ENCODE assay signal across 20 cellular contexts in the genomic region with DNA sequence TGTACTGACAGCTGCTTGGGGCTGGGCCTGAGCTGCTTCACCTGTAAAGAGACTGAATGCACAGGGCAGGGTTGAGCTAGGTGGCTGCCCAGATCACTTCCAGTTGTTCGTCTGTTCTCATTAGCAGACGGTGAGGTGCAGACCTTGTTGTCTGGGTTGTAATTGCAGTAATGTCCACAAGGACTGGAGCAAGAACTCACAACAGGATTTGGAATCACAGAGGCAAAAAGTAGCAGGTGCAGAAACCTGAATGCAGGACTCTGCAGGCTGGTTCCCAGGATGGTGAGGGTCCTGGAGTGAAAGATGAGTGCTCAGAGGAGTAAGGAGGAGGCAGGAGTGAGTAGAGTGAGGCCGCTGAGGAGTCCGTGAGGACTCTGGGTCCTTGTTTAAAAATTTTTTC. TPM values are rescaled to one million over a fixed set of nuclear protein-coding genes. Genes with fewer than 3 reads are reported as not detected.
A peak's percentile ranks its signal among the peaks of the same experiment; 100 is the strongest.
DNase-seq lines count a peak whose midpoint lies in the region; ATAC-seq and TF ChIP-seq lines count a peak whose summit lies in the region.
"Had no signal": no experiment of that assay in that cellular context is flagged by ENCODE, and none has a peak within 500 bp of the region (broad histone marks: within the 10 kb centered on the region; RNA-seq: fewer than 3 reads in every experiment).

No MANE protein-coding gene starts in this region.

- H3K27me3 ChIP-seq in CD4-positive, alpha-beta T cell (ENCODE audit: control insufficient read depth, insufficient read depth, low read length), result no peaks in the 10 kb centered on the region
- no peaks in the 10 kb centered on the region for H3K27me3 ChIP-seq in CD8-positive, alpha-beta T cell (ENCODE audit: insufficient read depth, low read length)
- H3K27me3 ChIP-seq: upper lobe of right lung had no signal

- H3K27me3 Mint-ChIP-seq in CD4-positive, alpha-beta T cell, result no peaks in the 10 kb centered on the region
- H3K27me3 Mint-ChIP-seq in CD8-positive, alpha-beta T cell (ENCODE audit: low read depth), result no peaks in the 10 kb centered on the region
- H3K27me3 Mint-ChIP-seq in activated CD8-positive, alpha-beta T cell treated with anti-CD3 and anti-CD28 coated beads for 36 hours, result no peaks in the 10 kb centered on the region
- peaks cover 14% of the 10 kb centered on the region for H3K27me3 Mint-ChIP-seq in endothelial cell (ENCODE audit: unreplicated experiment)
- H3K27me3 Mint-ChIP-seq: activated B cell treated with CpG ODN at 0.5 μM for 24 hours, progenitor cell of endocrine pancreas had no signal

- no peaks in the 10 kb centered on the region for H3K9me3 ChIP-seq in CD4-positive, alpha-beta T cell (ENCODE audit: control insufficient read depth, low read length)
- H3K9me3 ChIP-seq in CD8-positive, alpha-beta T cell (ENCODE audit: low read length), result no peaks in the 10 kb centered on the region
- H3K9me3 ChIP-seq: upper lobe of right lung had no signal

- no peak overlapping the region for H3K4me3 Mint-ChIP-seq in CD4-positive, alpha-beta T cell
- H3K4me3 Mint-ChIP-seq in CD8-positive, alpha-beta T cell, result no peak overlapping the region
- peak overlapping the region; percentile 99 for H3K4me3 Mint-ChIP-seq in activated CD8-positive, alpha-beta T cell treated with anti-CD3 and anti-CD28 coated beads for 36 hours
- no peak overlapping the region for H3K4me3 Mint-ChIP-seq in endothelial cell (ENCODE audit: unreplicated experiment)
- H3K4me3 Mint-ChIP-seq: activated B cell treated with CpG ODN at 0.5 μM for 24 hours had no signal

- H3K36me3 ChIP-seq in CD8-positive, alpha-beta T cell (ENCODE audit: insufficient read depth, low read length), result peaks cover 57% of the 10 kb centered on the region

- no peak for TF ChIP-seq CTCF in CD4-positive, alpha-beta T cell (IDR thresholded peaks at IDR 0.05)
- TF ChIP-seq CTCF in CD8-positive, alpha-beta T cell (IDR thresholded peaks at IDR 0.05), result no peak
- no peak for TF ChIP-seq CTCF in activated CD8-positive, alpha-beta T cell treated with anti-CD3 and anti-CD28 coated beads for 36 hours (IDR thresholded peaks at IDR 0.05)
- TF ChIP-seq CTCF in endothelial cell (IDR thresholded peaks at IDR 0.05; ENCODE audit: unreplicated experiment), result peak; percentile 23

- CTCF ChIA-PET in CD4-positive, alpha-beta T cell (lab: Charles Lee), result no interaction called here
- CTCF ChIA-PET in CD8-positive, alpha-beta T cell (lab: Charles Lee), result interaction anchor here (0.7 to 1.2 kb wide), 2 partner anchors 288 to 462 kb away, joined by 3 read pairs; no protein-coding TSS in a partner anchor
- CTCF ChIA-PET in activated CD8-positive, alpha-beta T cell treated with anti-CD3 and anti-CD28 coated beads for 36 hours (lab: Charles Lee), result interaction anchor here (3.5 kb wide), 1 partner anchor 10 kb away, joined by 12 read pairs; the partner anchor contains the start of gene ZSCAN25

- ATAC-seq in CD4-positive, alpha-beta T cell (ENCODE audit: poor library complexity), result no peak
- no peak for ATAC-seq in CD8-positive, alpha-beta T cell
- ATAC-seq in activated CD8-positive, alpha-beta T cell treated with anti-CD3 and anti-CD28 coated beads for 36 hours, result no peak
- ATAC-seq: esophagus mucosa, upper lobe of right lung had no signal

- peaks cover 36% of the 10 kb centered on the region for H3K4me1 ChIP-seq in CD8-positive, alpha-beta T cell (ENCODE audit: insufficient read depth, low read length)
- H3K4me1 ChIP-seq: upper lobe of right lung had no signal

- H3K9me3 Mint-ChIP-seq in CD4-positive, alpha-beta T cell, result no peaks in the 10 kb centered on the region
- no peaks in the 10 kb centered on the region for H3K9me3 Mint-ChIP-seq in CD8-positive, alpha-beta T cell
- H3K9me3 Mint-ChIP-seq in activated CD8-positive, alpha-beta T cell treated with anti-CD3 and anti-CD28 coated beads for 36 hours, result no peaks in the 10 kb centered on the region
- no peaks in the 10 kb centered on the region for H3K9me3 Mint-ChIP-seq in endothelial cell (ENCODE audit: unreplicated experiment)
- H3K9me3 Mint-ChIP-seq: activated B cell treated with CpG ODN at 0.5 μM for 24 hours had no signal

- H3K4me3 ChIP-seq in CD8-positive, alpha-beta T cell (ENCODE audit: low read depth, low read length), result no peak overlapping the region
- H3K4me3 ChIP-seq: upper lobe of right lung had no signal

- POLR2A ChIA-PET in CD4-positive, alpha-beta T cell (lab: Charles Lee), result interaction anchor here (1.9 to 3.1 kb wide), 3 partner anchors 7 to 68 kb away, joined by 5 to 44 read pairs (median 21); partner anchors contain the start of genes ZNF655 and ZSCAN25
- POLR2A ChIA-PET in CD8-positive, alpha-beta T cell (lab: Charles Lee), result interaction anchor here (2.6 kb wide), 1 partner anchor 67 kb away, joined by 35 read pairs; the partner anchor contains the start of gene ZNF655
- POLR2A ChIA-PET in activated CD8-positive, alpha-beta T cell treated with anti-CD3 and anti-CD28 coated beads for 36 hours (lab: Charles Lee), result interaction anchor here (2.5 kb wide), 1 partner anchor 67 kb away, joined by 19 read pairs; the partner anchor contains the start of gene ZNF655

- H3K4me1 Mint-ChIP-seq in CD4-positive, alpha-beta T cell (ENCODE audit: low read depth), result peaks cover 49% of the 10 kb centered on the region
- peaks cover 58% of the 10 kb centered on the region for H3K4me1 Mint-ChIP-seq in CD8-positive, alpha-beta T cell (ENCODE audit: low read depth)
- peaks cover 85% of the 10 kb centered on the region for H3K4me1 Mint-ChIP-seq in activated CD8-positive, alpha-beta T cell treated with anti-CD3 and anti-CD28 coated beads for 36 hours (ENCODE audit: low read depth)
- peaks cover 37% of the 10 kb centered on the region for H3K4me1 Mint-ChIP-seq in endothelial cell (ENCODE audit: unreplicated experiment)
- H3K4me1 Mint-ChIP-seq: activated B cell treated with CpG ODN at 0.5 μM for 24 hours had no signal

- H3K27ac Mint-ChIP-seq in CD4-positive, alpha-beta T cell, result peak overlapping the region; percentile 92
- H3K27ac Mint-ChIP-seq in CD8-positive, alpha-beta T cell, result peak overlapping the region; percentile 99
- H3K27ac Mint-ChIP-seq in activated CD8-positive, alpha-beta T cell treated with anti-CD3 and anti-CD28 coated beads for 36 hours, result peak overlapping the region; percentile 100
- no peak overlapping the region for H3K27ac Mint-ChIP-seq in endothelial cell (ENCODE audit: unreplicated experiment)
- H3K27ac Mint-ChIP-seq: activated B cell treated with CpG ODN at 0.5 μM for 24 hours, progenitor cell of endocrine pancreas had no signal

- intact Hi-C loops in CD4-positive, alpha-beta T cell (cut with DNase I, micrococcal nuclease), result loop anchor here in 1 of 2 experiments (10.0 kb wide), 1 partner anchor 481 kb away; the partner anchor contains the start of gene SMURF1
- intact Hi-C loops in CD8-positive, alpha-beta T cell (cut with DNase I, micrococcal nuclease), result loop anchor here (2.0 to 10.0 kb wide), 3 partner anchors 45 to 289 kb away; partner anchors contain the start of genes TRIM4 (in 1 of the 2) and ZNF655 (in 1 of the 2)
- intact Hi-C loops in activated CD8-positive, alpha-beta T cell treated with anti-CD3 and anti-CD28 coated beads for 36 hours (cut with micrococcal nuclease), result no loop called here

- H3K36me3 Mint-ChIP-seq in CD4-positive, alpha-beta T cell (ENCODE audit: low read depth), result peaks cover 96% of the 10 kb centered on the region
- peaks cover 90% of the 10 kb centered on the region for H3K36me3 Mint-ChIP-seq in CD8-positive, alpha-beta T cell
- H3K36me3 Mint-ChIP-seq in activated CD8-positive, alpha-beta T cell treated with anti-CD3 and anti-CD28 coated beads for 36 hours (ENCODE audit: low read depth), result peaks cover 91% of the 10 kb centered on the region
- H3K36me3 Mint-ChIP-seq in endothelial cell (ENCODE audit: low read depth, unreplicated experiment), result peaks cover 78% of the 10 kb centered on the region

- DNase-seq in CD4-positive, alpha-beta T cell, result no peak
- DNase-seq in CD8-positive, alpha-beta T cell, result no peak
- DNase-seq in activated CD8-positive, alpha-beta T cell treated with anti-CD3 and anti-CD28 coated beads for 36 hours, result no peak
- DNase-seq in endothelial cell (ENCODE audit: low spot score) (no peak), globus pallidus (ENCODE audit: low spot score) (no peak), COLO829 (ENCODE audit: low spot score) (no peak), C1 segment of cervical spinal cord (lab: John Stamatoyannopoulos, UW) (no peak)
- DNase-seq: activated B cell treated with CpG ODN at 0.5 μM for 24 hours; amygdala; GOT3; NCI-H1436; NCI-H748 treated with DMSO at 0.1 percent for 48 hours; SIG-M5; stimulated activated CD4-positive, alpha-beta T cell treated with anti-CD3 and anti-CD28 coated beads, Interleukin-2, amount 100 ng/mL, for 24 hours; upper lobe of right lung had no signal

- no peak overlapping the region for H3K27ac ChIP-seq in CD4-positive, alpha-beta T cell (ENCODE audit: low read depth, low read length)
- no peak overlapping the region for H3K27ac ChIP-seq in CD8-positive, alpha-beta T cell (ENCODE audit: low read depth, low read length)
- H3K27ac ChIP-seq: upper lobe of right lung had no signal

RNA-seq across cellular contexts. Expression of gene ZSCAN25, which starts 9.2 kb away (rescaled TPM):
- 10 to 100 TPM; 41.5 to 44.2 TPM for total RNA-seq in CD4-positive, alpha-beta T cell
- 10 to 100 TPM; 54.1 to 54.7 TPM for total RNA-seq in CD8-positive, alpha-beta T cell
- 10 to 100 TPM; 31.8 to 35.8 TPM for total RNA-seq in activated CD8-positive, alpha-beta T cell treated with anti-CD3 and anti-CD28 coated beads for 36 hours
- total RNA-seq in endothelial cell (ENCODE audit: unreplicated experiment), result 23.8 TPM

RNA-seq across cellular contexts. Expression of gene TMEM225B, which starts 27.9 kb away (rescaled TPM):
- total RNA-seq in CD4-positive, alpha-beta T cell, result 1 to 10 TPM; 1.0 TPM
- total RNA-seq in CD8-positive, alpha-beta T cell, result 1 to 10 TPM in 1 of 2 experiments, under 1 TPM in 1; 0.94 to 2.1 TPM
- total RNA-seq in activated CD8-positive, alpha-beta T cell treated with anti-CD3 and anti-CD28 coated beads for 36 hours, result 1 to 10 TPM in 1 of 2 experiments, under 1 TPM in 1; 0.92 to 2.2 TPM
- total RNA-seq in endothelial cell (ENCODE audit: unreplicated experiment), result 0.46 TPM
- total RNA-seq: cardiac septum, glomerular endothelial cell had no signal

RNA-seq across cellular contexts. Expression of gene CYP3A5, which starts 53.8 kb away (rescaled TPM):
- total RNA-seq in CD4-positive, alpha-beta T cell, result not detected
- not detected for total RNA-seq in CD8-positive, alpha-beta T cell
- not detected for total RNA-seq in activated CD8-positive, alpha-beta T cell treated with anti-CD3 and anti-CD28 coated beads for 36 hours
- total RNA-seq in endothelial cell (ENCODE audit: unreplicated experiment), result 0.69 TPM
- total RNA-seq: activated B cell treated with CpG ODN at 0.5 μM for 24 hours; glomerular endothelial cell; T-helper 1 cell treated with Interleukin-12 subunit alpha and Interleukin-12 subunit beta and Interleukin-4 antibody, amounts not matched to agents 30 ng/mL and 1 ng/mL, for 36 hours had no signal
